ENCODE assay signal across 22 cellular contexts in genomic region chr20:5772704-5773103, GRCh38.
"Had no signal": no experiment of that assay in that cellular context is flagged by ENCODE, and none has a peak within 500 bp of the region (broad histone marks: within the 10 kb centered on the region; RNA-seq: fewer than 3 reads in every experiment).

No MANE protein-coding gene starts in this region.

- H3K9me3 ChIP-seq: sigmoid colon, SK-N-SH, thoracic aorta, upper lobe of left lung had no signal

- H3K27ac ChIP-seq: coronary artery, parathyroid adenoma, sigmoid colon, thoracic aorta, upper lobe of left lung, VCaP had no signal

- H3K4me1 ChIP-seq: parathyroid adenoma, sigmoid colon had no signal

- H3K27ac Mint-ChIP-seq: activated CD4-positive, alpha-beta T cell treated with anti-CD3 and anti-CD28 coated beads, Interleukin-2, amount 10 ng/mL, durations not matched to agents 7 days and 5 days; activated CD8-positive, alpha-beta memory T cell treated with anti-CD3 and anti-CD28 coated beads, Interleukin-2, amount 10 ng/mL, durations not matched to agents 7 days and 5 days; activated CD8-positive, alpha-beta T cell treated with anti-CD3 and anti-CD28 coated beads for 36 hours; nephron progenitor cell; T-helper 2 cell treated with Interferon-gamma antibody and Interleukin-4, amounts not matched to agents 5 μg/mL and 100 μg/mL, for 36 hours had no signal

- DNase-seq: activated CD4-positive, alpha-beta T cell treated with anti-CD3 and anti-CD28 coated beads, Interleukin-2, amount 10 ng/mL, durations not matched to agents 7 days and 5 days; activated CD4-positive, CD25-positive, alpha-beta regulatory T cell treated with anti-CD3 and anti-CD28 coated beads, Interleukin-2, amount 50 U/mL, for 72 hours; activated CD8-positive, alpha-beta memory T cell treated with anti-CD3 and anti-CD28 coated beads, Interleukin-2, amount 10 ng/mL, durations not matched to agents 7 days and 5 days; activated CD8-positive, alpha-beta T cell treated with anti-CD3 and anti-CD28 coated beads for 36 hours; activated T-cell treated with anti-CD3 and anti-CD28 coated beads for 4 hours; cerebellar nuclear complex; immature natural killer cell; nephron progenitor cell; nucleus accumbens; sigmoid colon; SK-N-SH; stimulated activated CD4-positive, alpha-beta T cell treated with anti-CD3 and anti-CD28 coated beads, Interleukin-15, amount 100 ng/mL, for 24 hours; stimulated activated naive CD4-positive, alpha-beta T cell; upper lobe of left lung had no signal

- H3K9me3 Mint-ChIP-seq: activated CD4-positive, alpha-beta T cell treated with anti-CD3 and anti-CD28 coated beads, Interleukin-2, amount 10 ng/mL, durations not matched to agents 7 days and 5 days; activated CD8-positive, alpha-beta T cell treated with anti-CD3 and anti-CD28 coated beads for 36 hours; activated naive CD4-positive, alpha-beta T cell treated with anti-CD3 and anti-CD28 coated beads, Interleukin-2, amount 50 U/mL, for 72 hours; immature natural killer cell; nephron progenitor cell; T-helper 2 cell treated with Interferon-gamma antibody and Interleukin-4, amounts not matched to agents 5 μg/mL and 100 μg/mL, for 36 hours had no signal

- H3K27me3 Mint-ChIP-seq: activated CD4-positive, alpha-beta T cell treated with anti-CD3 and anti-CD28 coated beads, Interleukin-2, amount 10 ng/mL, durations not matched to agents 7 days and 5 days; activated CD8-positive, alpha-beta memory T cell treated with anti-CD3 and anti-CD28 coated beads, Interleukin-2, amount 10 ng/mL, durations not matched to agents 7 days and 5 days; activated CD8-positive, alpha-beta T cell treated with anti-CD3 and anti-CD28 coated beads for 36 hours had no signal

- H3K4me3 Mint-ChIP-seq: activated CD4-positive, alpha-beta T cell treated with anti-CD3 and anti-CD28 coated beads, Interleukin-2, amount 10 ng/mL, durations not matched to agents 7 days and 5 days; activated CD8-positive, alpha-beta memory T cell treated with anti-CD3 and anti-CD28 coated beads, Interleukin-2, amount 10 ng/mL, durations not matched to agents 7 days and 5 days; activated CD8-positive, alpha-beta T cell treated with anti-CD3 and anti-CD28 coated beads for 36 hours; immature natural killer cell; nephron progenitor cell; T-helper 2 cell treated with Interferon-gamma antibody and Interleukin-4, amounts not matched to agents 5 μg/mL and 100 μg/mL, for 36 hours had no signal

- ATAC-seq: activated CD8-positive, alpha-beta memory T cell treated with anti-CD3 and anti-CD28 coated beads, Interleukin-2, amount 10 ng/mL, durations not matched to agents 7 days and 5 days; activated CD8-positive, alpha-beta T cell treated with anti-CD3 and anti-CD28 coated beads for 36 hours; activated naive CD4-positive, alpha-beta T cell treated with anti-CD3 and anti-CD28 coated beads, Interleukin-2, amount 50 U/mL, for 72 hours; left lobe of liver had no signal

- H3K27me3 ChIP-seq: sigmoid colon, upper lobe of left lung had no signal

- H3K4me3 ChIP-seq: coronary artery, sigmoid colon, smooth muscle cell, thoracic aorta, upper lobe of left lung had no signal

- H3K4me1 Mint-ChIP-seq: nephron progenitor cell had no signal
